In genomic region chrX:103727115-103727514, GRCh38 we compare ENCODE assay signal across 1 cellular context.
TF ChIP-seq lines count a peak whose summit lies in the region.

No MANE protein-coding gene starts in this region.

TF ChIP-seq in GM23338, 12 proteins besides CTCF, POLR2A, EP300 and RAD21 (continued from another document):
- no peak for TF ChIP-seq REST (IDR thresholded peaks at IDR 0.05; ENCODE audit: unreplicated experiment)
- TF ChIP-seq EZH2phosphoT487 (IDR thresholded peaks at IDR 0.05; ENCODE audit: unreplicated experiment), result no peak
- no peak for TF ChIP-seq EZH2 (IDR thresholded peaks at IDR 0.05; ENCODE audit: low read depth, unreplicated experiment)
- TF ChIP-seq POLR2AphosphoS5 (IDR thresholded peaks at IDR 0.05; ENCODE audit: low read depth), result no peak
